In the genomic region with DNA sequence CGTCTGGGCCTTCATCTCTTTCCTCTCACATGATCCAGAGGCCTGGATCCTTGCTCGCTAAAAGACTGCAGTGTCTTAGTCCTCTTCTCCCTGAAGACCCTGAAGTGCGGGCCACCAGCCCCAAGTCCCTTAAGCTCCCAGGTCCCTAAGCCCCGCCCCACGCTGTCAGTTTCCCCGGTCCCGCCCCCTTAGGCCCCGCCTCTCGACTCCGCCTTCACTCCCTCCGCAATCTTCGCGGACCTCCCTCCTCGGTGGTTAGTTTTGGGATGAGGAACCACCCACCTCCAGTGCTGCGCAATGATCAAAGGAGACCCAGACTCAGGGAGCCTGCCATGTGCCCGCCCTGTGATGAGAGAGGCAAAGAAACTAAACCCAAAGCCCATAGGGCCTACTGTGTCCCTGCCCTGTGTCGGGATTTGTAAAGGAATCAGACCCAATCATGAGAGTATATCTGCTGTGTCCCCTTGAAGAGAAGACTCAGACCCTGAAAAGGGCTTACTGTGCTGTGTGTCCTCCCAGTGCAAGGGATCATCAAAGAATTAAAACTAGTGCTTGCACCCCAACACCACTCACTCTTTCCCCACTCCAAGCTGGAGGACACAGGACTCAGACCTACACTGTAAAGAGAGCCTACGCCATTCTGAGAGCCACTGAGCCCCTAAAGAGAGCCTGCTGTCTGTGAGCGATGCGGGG, we compare ENCODE assay signal across 8 cellular contexts. TPM values are rescaled to one million over a fixed set of nuclear protein-coding genes. Genes with fewer than 3 reads are reported as not detected.
DNase-seq lines count a peak whose midpoint lies in the region; ATAC-seq and TF ChIP-seq lines count a peak whose summit lies in the region.

No MANE protein-coding gene starts in this region.

- H3K4me3 Mint-ChIP-seq in stimulated activated effector memory CD8-positive, alpha-beta T cell treated with anti-CD3 and anti-CD28 coated beads, Interleukin-12 subunit alpha, Interleukin-12 subunit beta, amount 100 ng/mL, for 72 hours = peak overlapping the region; percentile 77

- DNase-seq in NCI-H2081 (lab: John Stamatoyannopoulos, UW) (peak; percentile 29 to 46), NCI-H2081 treated with DMSO at 0.1 percent for 48 hours (lab: John Stamatoyannopoulos, UW) (no peak), NOMO-1 (lab: John Stamatoyannopoulos, UW; ENCODE audit: unreplicated experiment in 2 of 2) (peak; percentile 62 to 66), epithelial cell of proximal tubule (ENCODE audit: low read depth) (no peak), myocyte (ENCODE audit: low read depth) (peak; percentile 55)
- DNase-seq in activated CD8-positive, alpha-beta memory T cell treated with anti-CD3 and anti-CD28 coated beads, Interleukin-2, amount 50 U/mL, for 4 hours = peak; percentile 77
- DNase-seq in stimulated activated effector memory CD8-positive, alpha-beta T cell treated with anti-CD3 and anti-CD28 coated beads, Interleukin-12 subunit alpha, Interleukin-12 subunit beta, amount 100 ng/mL, for 72 hours (ENCODE audit: low spot score in 2 of 2) = peak; percentile 56 to 87

- no peak for ATAC-seq in stimulated activated effector memory CD8-positive, alpha-beta T cell treated with anti-CD3 and anti-CD28 coated beads, Interleukin-12 subunit alpha, Interleukin-12 subunit beta, amount 100 ng/mL, for 72 hours
- no peak for ATAC-seq in GM18858 (IDR thresholded peaks at IDR 0.05; ENCODE audit: unreplicated experiment)

- TF ChIP-seq CTCF in epithelial cell of proximal tubule (conservative IDR thresholded peaks at IDR 0.05; ENCODE audit: low read depth, low read length) = no peak

- peak overlapping the region; percentile 60 for H3K27ac Mint-ChIP-seq in stimulated activated effector memory CD8-positive, alpha-beta T cell treated with anti-CD3 and anti-CD28 coated beads, Interleukin-12 subunit alpha, Interleukin-12 subunit beta, amount 100 ng/mL, for 72 hours

- peaks cover 45% of the 10 kb centered on the region for H3K4me1 Mint-ChIP-seq in stimulated activated effector memory CD8-positive, alpha-beta T cell treated with anti-CD3 and anti-CD28 coated beads, Interleukin-12 subunit alpha, Interleukin-12 subunit beta, amount 100 ng/mL, for 72 hours

- peak overlapping the region; percentile 71 for H3K4me3 ChIP-seq in epithelial cell of proximal tubule (ENCODE audit: low read depth, low read length)

- peaks cover 12% of the 10 kb centered on the region for H3K36me3 Mint-ChIP-seq in stimulated activated effector memory CD8-positive, alpha-beta T cell treated with anti-CD3 and anti-CD28 coated beads, Interleukin-12 subunit alpha, Interleukin-12 subunit beta, amount 100 ng/mL, for 72 hours

- no peaks in the 10 kb centered on the region for H3K9me3 Mint-ChIP-seq in stimulated activated effector memory CD8-positive, alpha-beta T cell treated with anti-CD3 and anti-CD28 coated beads, Interleukin-12 subunit alpha, Interleukin-12 subunit beta, amount 100 ng/mL, for 72 hours

RNA-seq across cellular contexts. Expression of gene COX6B1, which starts 3.0 kb away (rescaled TPM):
- total RNA-seq in epithelial cell of proximal tubule (496 and 575 TPM in 2 replicates), myocyte (513 and 547 TPM in 2 replicates)
- 626 TPM for polyA plus RNA-seq in myocyte (2012)

RNA-seq across cellular contexts. Expression of gene ETV2, which starts 3.6 kb away (rescaled TPM):
- 0.35 TPM in 1 of 2 replicates, not detected in the other for total RNA-seq in epithelial cell of proximal tubule
- not detected in 2 replicates for total RNA-seq in myocyte
- 1.4 TPM for polyA plus RNA-seq in myocyte (2012)

RNA-seq across cellular contexts. Expression of gene RBM42, which starts 16.3 kb away (rescaled TPM):
- total RNA-seq in epithelial cell of proximal tubule = 114 and 116 TPM in 2 replicates
- total RNA-seq in myocyte = 68.9 and 72.6 TPM in 2 replicates
- polyA plus RNA-seq in myocyte (2012) = 76.0 TPM

RNA-seq across cellular contexts. Expression of gene UPK1A, which starts 21.2 kb away (rescaled TPM):
- not detected in 2 replicates for total RNA-seq in epithelial cell of proximal tubule
- not detected in 2 replicates for total RNA-seq in myocyte
- 0.23 TPM for polyA plus RNA-seq in myocyte (2012)

RNA-seq across cellular contexts. Expression of gene HAUS5, which starts 32.6 kb away (rescaled TPM):
- total RNA-seq in epithelial cell of proximal tubule (19.2 and 19.7 TPM in 2 replicates), myocyte (4.8 and 6.5 TPM in 2 replicates)
- polyA plus RNA-seq in myocyte (2012) = 7.2 TPM

Comparison
In these comparisons a context has a peak if more than half of its experiments do, and no peak if none do; other contexts are left out.
1. DNase-seq: peak in NCI-H2081 (2 of 2), NOMO-1 (2 of 2), activated CD8-positive, alpha-beta memory T cell treated with anti-CD3 and anti-CD28 coated beads, Interleukin-2, amount 50 U/mL, for 4 hours (single experiment), myocyte (single experiment) and stimulated activated effector memory CD8-positive, alpha-beta T cell treated with anti-CD3 and anti-CD28 coated beads, Interleukin-12 subunit alpha, Interleukin-12 subunit beta, amount 100 ng/mL, for 72 hours (2 of 2); none in NCI-H2081 treated with DMSO at 0.1 percent for 48 hours (single experiment) and epithelial cell of proximal tubule (single experiment).